Comparison of ENCODE assay signal across 29 cellular contexts in genomic region chr15:101020945-101021344, GRCh38.
A peak's percentile ranks its signal among the peaks of the same experiment; 100 is the strongest.
DNase-seq lines count a peak whose midpoint lies in the region; ATAC-seq and TF ChIP-seq lines count a peak whose summit lies in the region.
"Had no signal": no experiment of that assay in that cellular context is flagged by ENCODE, and none has a peak within 500 bp of the region (broad histone marks: within the 10 kb centered on the region; RNA-seq: fewer than 3 reads in every experiment).

No MANE protein-coding gene starts in this region.

- no peak overlapping the region for H3K27ac Mint-ChIP-seq in activated CD4-positive, alpha-beta T cell treated with anti-CD3 and anti-CD28 coated beads, Interleukin-2, amount 10 ng/mL, durations not matched to agents 7 days and 5 days
- H3K27ac Mint-ChIP-seq in activated CD4-positive, alpha-beta T cell treated with anti-CD3 and anti-CD28 coated beads for 36 hours, result no peak overlapping the region
- H3K27ac Mint-ChIP-seq in brain, result peak overlapping the region in 3 of 5 experiments; percentile 13 to 77 (median 66)
- H3K27ac Mint-ChIP-seq: IgD-negative memory B cell; stimulated activated naive B cell treated with anti-CD40 and anti-IgM and Interleukin-4, amounts not matched to agents 10 μg/mL and 1 μg/mL and 100 μg/mL, for 72 hours; T-helper 2 cell treated with Interferon-gamma antibody and Interleukin-4, amounts not matched to agents 5 μg/mL and 100 μg/mL, for 36 hours had no signal

- no peak overlapping the region for H3K4me3 Mint-ChIP-seq in activated CD4-positive, alpha-beta T cell treated with anti-CD3 and anti-CD28 coated beads, Interleukin-2, amount 10 ng/mL, durations not matched to agents 7 days and 5 days
- no peak overlapping the region for H3K4me3 Mint-ChIP-seq in activated CD4-positive, alpha-beta T cell treated with anti-CD3 and anti-CD28 coated beads for 36 hours
- no peak overlapping the region for H3K4me3 Mint-ChIP-seq in brain
- H3K4me3 Mint-ChIP-seq: IgD-negative memory B cell; naive B cell; stimulated activated naive B cell treated with anti-CD40 and anti-IgM and Interleukin-4, amounts not matched to agents 10 μg/mL and 1 μg/mL and 100 μg/mL, for 72 hours; T-helper 2 cell treated with Interferon-gamma antibody and Interleukin-4, amounts not matched to agents 5 μg/mL and 100 μg/mL, for 36 hours had no signal

- POLR2A ChIA-PET in activated CD4-positive, alpha-beta T cell treated with anti-CD3 and anti-CD28 coated beads, Interleukin-2, amount 10 ng/mL, durations not matched to agents 7 days and 5 days (lab: Charles Lee), result no interaction called here
- POLR2A ChIA-PET in activated CD4-positive, alpha-beta T cell treated with anti-CD3 and anti-CD28 coated beads for 36 hours (lab: Charles Lee), result no interaction called here

- H3K27me3 ChIP-seq in lung (ENCODE audit: control insufficient read depth, insufficient read depth), result no peaks in the 10 kb centered on the region
- no peaks in the 10 kb centered on the region for H3K27me3 ChIP-seq in left lung
- H3K27me3 ChIP-seq: esophagus squamous epithelium, uterus had no signal

- H3K4me3 ChIP-seq in lung (no peak overlapping the region), left lung (no peak overlapping the region)
- H3K4me3 ChIP-seq: esophagus squamous epithelium, uterus had no signal

- CTCF ChIA-PET in activated CD4-positive, alpha-beta T cell treated with anti-CD3 and anti-CD28 coated beads, Interleukin-2, amount 10 ng/mL, durations not matched to agents 7 days and 5 days (lab: Charles Lee), result interaction anchor here (0.8 to 1.9 kb wide), 6 partner anchors 10 to 237 kb away, joined by 3 to 9 read pairs (median 3); no protein-coding TSS in a partner anchor
- CTCF ChIA-PET in activated CD4-positive, alpha-beta T cell treated with anti-CD3 and anti-CD28 coated beads for 36 hours (lab: Charles Lee), result interaction anchor here (0.5 to 7.7 kb wide), 3 partner anchors 12 to 247 kb away, joined by 3 to 64 read pairs (median 3); no protein-coding TSS in a partner anchor

- peak; percentile 2 for DNase-seq in activated CD4-positive, alpha-beta T cell treated with anti-CD3 and anti-CD28 coated beads, Interleukin-2, amount 10 ng/mL, durations not matched to agents 7 days and 5 days
- DNase-seq in activated CD4-positive, alpha-beta T cell treated with anti-CD3 and anti-CD28 coated beads for 36 hours, result no peak
- DNase-seq in lung (ENCODE audit: low spot score) (peak; percentile 20), left lung (no peak), C1 segment of cervical spinal cord (lab: John Stamatoyannopoulos, UW) (no peak)
- peak; percentile 5 for DNase-seq in stimulated activated CD8-positive, alpha-beta memory T cell treated with anti-CD3 and anti-CD28 coated beads, Interleukin-4, amount 100 ng/mL, for 48 hours
- DNase-seq: 8988T; activated CD4-positive, alpha-beta T cell treated with anti-CD3 and anti-CD28 coated beads for 4 hours; Calu3; esophagus squamous epithelium; H7; left colon; naive B cell; NCI-H1092; NCI-H187; NCI-H524; NK-92 treated with Interleukin-12 subunit alpha and Interleukin-12 subunit beta, amount 100 ng/mL, for 24 hours; PC-3; retina; stimulated activated CD4-positive, alpha-beta T cell treated with anti-CD3 and anti-CD28 coated beads, Interleukin-12 subunit alpha, Interleukin-12 subunit beta, amount 100 ng/mL, for 4 hours; stimulated activated CD4-positive, alpha-beta T cell treated with anti-CD3 and anti-CD28 coated beads, Interleukin-4, amount 100 ng/mL, for 24 hours; stimulated activated naive B cell treated with anti-CD40 and anti-IgM and Interleukin-4, amounts not matched to agents 10 μg/mL and 1 μg/mL and 100 μg/mL, for 72 hours had no signal

- WGBS in lung, 2 donors, result 86 to 92% methylated on average over 10 of the region's 10 CpGs

- peaks cover 0 to 10% of the 10 kb centered on the region in 2 donors for H3K36me3 ChIP-seq in lung (ENCODE audit: control insufficient read depth in 2 of 2, insufficient read depth in 2 of 2, low read length in 2 of 2)
- H3K36me3 ChIP-seq in left lung, result peaks cover 0 to 48% of the 10 kb centered on the region in 2 donors
- H3K36me3 ChIP-seq: uterus had no signal

- no peaks in the 10 kb centered on the region for H3K36me3 Mint-ChIP-seq in activated CD4-positive, alpha-beta T cell treated with anti-CD3 and anti-CD28 coated beads, Interleukin-2, amount 10 ng/mL, durations not matched to agents 7 days and 5 days (ENCODE audit: low read depth)
- no peaks in the 10 kb centered on the region for H3K36me3 Mint-ChIP-seq in activated CD4-positive, alpha-beta T cell treated with anti-CD3 and anti-CD28 coated beads for 36 hours (ENCODE audit: low read depth)
- H3K36me3 Mint-ChIP-seq in brain, result no peaks in the 10 kb centered on the region
- H3K36me3 Mint-ChIP-seq: activated naive CD4-positive, alpha-beta T cell treated with anti-CD3 and anti-CD28 coated beads, Interleukin-2, amount 50 U/mL, for 72 hours had no signal

- TF ChIP-seq CTCF in brain (conservative IDR thresholded peaks at IDR 0.05) (no peak), lung (IDR thresholded peaks at IDR 0.05; ENCODE audit: control extremely low read depth, extremely low read depth) (no peak), left lung (IDR thresholded peaks at IDR 0.05) (no peak)

- no peaks in the 10 kb centered on the region for H3K27me3 Mint-ChIP-seq in activated CD4-positive, alpha-beta T cell treated with anti-CD3 and anti-CD28 coated beads, Interleukin-2, amount 10 ng/mL, durations not matched to agents 7 days and 5 days
- peaks cover 2% of the 10 kb centered on the region for H3K27me3 Mint-ChIP-seq in activated CD4-positive, alpha-beta T cell treated with anti-CD3 and anti-CD28 coated beads for 36 hours
- H3K27me3 Mint-ChIP-seq in brain, result peaks cover 4% of the 10 kb centered on the region
- H3K27me3 Mint-ChIP-seq: IgD-negative memory B cell; naive B cell; stimulated activated naive B cell treated with anti-CD40 and anti-IgM and Interleukin-4, amounts not matched to agents 10 μg/mL and 1 μg/mL and 100 μg/mL, for 72 hours had no signal

- H3K9me3 ChIP-seq in lung (ENCODE audit: control insufficient read depth in 2 of 2, insufficient read depth in 1 of 2, low read length in 1 of 2) (no peaks in the 10 kb centered on the region), left lung (no peaks in the 10 kb centered on the region)
- H3K9me3 ChIP-seq: esophagus squamous epithelium, uterus had no signal

- H3K4me1 Mint-ChIP-seq in activated CD4-positive, alpha-beta T cell treated with anti-CD3 and anti-CD28 coated beads, Interleukin-2, amount 10 ng/mL, durations not matched to agents 7 days and 5 days, result no peaks in the 10 kb centered on the region
- H3K4me1 Mint-ChIP-seq in activated CD4-positive, alpha-beta T cell treated with anti-CD3 and anti-CD28 coated beads for 36 hours, result no peaks in the 10 kb centered on the region
- peaks cover 70% of the 10 kb centered on the region for H3K4me1 Mint-ChIP-seq in brain
- H3K4me1 Mint-ChIP-seq: naive B cell; stimulated activated naive B cell treated with anti-CD40 and anti-IgM and Interleukin-4, amounts not matched to agents 10 μg/mL and 1 μg/mL and 100 μg/mL, for 72 hours had no signal

- H3K9me3 Mint-ChIP-seq in activated CD4-positive, alpha-beta T cell treated with anti-CD3 and anti-CD28 coated beads, Interleukin-2, amount 10 ng/mL, durations not matched to agents 7 days and 5 days, result no peaks in the 10 kb centered on the region
- H3K9me3 Mint-ChIP-seq in activated CD4-positive, alpha-beta T cell treated with anti-CD3 and anti-CD28 coated beads for 36 hours (ENCODE audit: low read depth), result no peaks in the 10 kb centered on the region
- H3K9me3 Mint-ChIP-seq in brain, result peaks cover 0 to 2% (median 0%) of the 10 kb centered on the region in 5 experiments
- H3K9me3 Mint-ChIP-seq: activated naive CD4-positive, alpha-beta T cell treated with anti-CD3 and anti-CD28 coated beads, Interleukin-2, amount 50 U/mL, for 72 hours; IgD-negative memory B cell; naive B cell; stimulated activated naive B cell treated with anti-CD40 and anti-IgM and Interleukin-4, amounts not matched to agents 10 μg/mL and 1 μg/mL and 100 μg/mL, for 72 hours; T-helper 2 cell treated with Interferon-gamma antibody and Interleukin-4, amounts not matched to agents 5 μg/mL and 100 μg/mL, for 36 hours had no signal

- no peak for ATAC-seq in activated CD4-positive, alpha-beta T cell treated with anti-CD3 and anti-CD28 coated beads for 36 hours
- ATAC-seq in lung (ENCODE audit: insufficient read depth, low FRiP score), result no peak
- ATAC-seq in left lung, result no peak
- ATAC-seq in HG02759 (IDR thresholded peaks at IDR 0.05; ENCODE audit: unreplicated experiment), result no peak
- ATAC-seq: activated naive CD4-positive, alpha-beta T cell treated with anti-CD3 and anti-CD28 coated beads, Interleukin-2, amount 50 U/mL, for 72 hours; left colon; PC-3; Right ventricle myocardium inferior; stimulated activated naive B cell treated with anti-CD40 and anti-IgM and Interleukin-4, amounts not matched to agents 10 μg/mL and 1 μg/mL and 100 μg/mL, for 72 hours had no signal

- intact Hi-C loops in activated CD4-positive, alpha-beta T cell treated with anti-CD3 and anti-CD28 coated beads for 36 hours (cut with DNase I, micrococcal nuclease), result no loop called here
- intact Hi-C loops in left lung (cut with DNase I), result loop anchor here in 1 of 2 donors (10.0 kb wide), 1 partner anchor 64 kb away; no protein-coding TSS in a partner anchor

- H3K27ac ChIP-seq in lung (ENCODE audit: low read depth in 1 of 2, low read length in 1 of 2) (no peak overlapping the region), left lung (no peak overlapping the region)
- H3K27ac ChIP-seq: esophagus squamous epithelium, uterus had no signal

- H3K4me1 ChIP-seq in lung (ENCODE audit: control insufficient read depth in 2 of 2, insufficient read depth in 2 of 2, low read length in 2 of 2), result peaks cover 0 to 13% of the 10 kb centered on the region in 2 donors
- H3K4me1 ChIP-seq in left lung, result peaks cover 9 to 37% of the 10 kb centered on the region in 2 donors
- H3K4me1 ChIP-seq: uterus had no signal

Comparison
In these comparisons a context has a peak if more than half of its experiments do, and no peak if none do; other contexts are left out.
1. DNase-seq: peak in activated CD4-positive, alpha-beta T cell treated with anti-CD3 and anti-CD28 coated beads, Interleukin-2, amount 10 ng/mL, durations not matched to agents 7 days and 5 days (single experiment), lung (single experiment) and stimulated activated CD8-positive, alpha-beta memory T cell treated with anti-CD3 and anti-CD28 coated beads, Interleukin-4, amount 100 ng/mL, for 48 hours (single experiment); none in activated CD4-positive, alpha-beta T cell treated with anti-CD3 and anti-CD28 coated beads for 36 hours (single experiment), left lung (0 of 2) and C1 segment of cervical spinal cord (0 of 14).
2. H3K27ac Mint-ChIP-seq: peak in brain (3 of 5); none in activated CD4-positive, alpha-beta T cell treated with anti-CD3 and anti-CD28 coated beads, Interleukin-2, amount 10 ng/mL, durations not matched to agents 7 days and 5 days (single experiment) and activated CD4-positive, alpha-beta T cell treated with anti-CD3 and anti-CD28 coated beads for 36 hours (single experiment).